Comparison of ENCODE assay signal across 8 cellular contexts in the genomic region with DNA sequence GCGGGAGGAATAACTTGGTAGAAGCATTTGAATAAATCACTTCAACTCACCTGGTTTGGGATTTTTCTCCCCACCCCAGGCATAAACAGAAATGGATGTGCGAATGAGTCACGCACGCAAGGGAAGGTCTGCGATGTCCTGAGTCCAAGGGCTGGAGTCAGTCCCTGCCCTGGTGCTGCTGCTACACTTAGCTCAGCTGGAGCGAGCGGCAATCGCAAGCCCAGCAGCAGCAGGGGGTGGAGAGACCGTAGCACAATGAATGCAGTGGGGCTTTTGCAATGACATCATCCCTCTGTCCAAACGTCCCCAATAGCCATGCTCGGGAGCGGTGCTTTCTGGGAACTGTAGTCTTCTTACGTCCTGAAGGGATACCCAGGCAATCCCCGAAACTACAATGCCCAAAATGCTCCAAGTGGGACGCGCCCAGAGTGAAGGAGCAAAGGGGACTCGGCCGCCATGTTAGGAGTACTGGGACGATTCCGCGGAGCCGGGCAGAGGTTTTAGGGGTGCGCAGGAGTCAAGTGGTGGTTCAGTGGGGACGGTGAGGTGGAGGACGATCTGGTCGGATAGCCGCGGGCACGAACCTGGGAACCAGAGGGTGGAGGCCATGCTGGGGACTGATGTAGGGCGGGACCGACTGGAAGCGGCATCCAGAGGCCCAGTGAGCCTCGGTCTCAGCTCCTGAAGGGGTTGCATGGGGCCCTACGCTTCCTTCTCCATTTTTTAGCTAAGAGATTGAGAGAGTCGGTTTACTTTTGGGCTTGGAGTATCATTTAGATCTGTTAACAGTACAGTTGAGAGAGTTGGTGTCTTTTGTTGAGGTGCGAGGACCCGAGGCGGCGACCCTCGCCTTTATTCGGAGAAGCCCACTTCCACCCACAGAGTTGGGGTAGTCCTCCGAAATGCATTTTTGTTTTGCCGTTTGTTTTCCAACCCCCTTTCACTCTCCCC.
A peak's percentile ranks its signal among the peaks of the same experiment; 100 is the strongest.
DNase-seq lines count a peak whose midpoint lies in the region; ATAC-seq and TF ChIP-seq lines count a peak whose summit lies in the region.

A gene with protein sequence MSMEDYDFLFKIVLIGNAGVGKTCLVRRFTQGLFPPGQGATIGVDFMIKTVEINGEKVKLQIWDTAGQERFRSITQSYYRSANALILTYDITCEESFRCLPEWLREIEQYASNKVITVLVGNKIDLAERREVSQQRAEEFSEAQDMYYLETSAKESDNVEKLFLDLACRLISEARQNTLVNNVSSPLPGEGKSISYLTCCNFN (minus strand): TSS at position 257 of the 951 bp plus-strand sequence. CDS start 74,581 bp downstream, outside the sequence.

- TF ChIP-seq CTCF in AG09319 (IDR thresholded peaks at IDR 0.05; ENCODE audit: low read depth, low read length): no peak; the same call in 1 of the 2 replicates

- DNase-seq in AG09319 (ENCODE audit: extremely low read depth, low read depth) (peak; percentile 99), NCI-H345 (lab: John Stamatoyannopoulos, UW) (peak; percentile 99), cerebellar nuclear complex (lab: John Stamatoyannopoulos, UW) (peak; percentile 97 to 100), islet precursor cell (peak; percentile 100)
- peak; percentile 94 for DNase-seq in activated CD4-positive, CD25-positive, alpha-beta regulatory T cell treated with anti-CD3 and anti-CD28 coated beads, Interleukin-2, amount 50 U/mL, for 16 hours (ENCODE audit: low read depth, low spot score)
- peak; percentile 85 to 93 (median 87) for DNase-seq in stimulated activated CD4-positive, alpha-beta T cell treated with anti-CD3 and anti-CD28 coated beads, Interleukin-12 subunit alpha, Interleukin-12 subunit beta, amount 100 ng/mL, for 48 hours (ENCODE audit: low read depth in 2 of 3, low spot score in 1 of 3)

- ATAC-seq in GM19025 (IDR thresholded peaks at IDR 0.05; ENCODE audit: low read depth, unreplicated experiment) (peak; percentile 97), HG03280 (IDR thresholded peaks at IDR 0.05; ENCODE audit: unreplicated experiment) (peak; percentile 97)

Comparison
In these comparisons a context has a peak if more than half of its experiments do, and no peak if none do; other contexts are left out.
1. Peak in every context shown above with its lines: DNase-seq and ATAC-seq.